In the genomic region with DNA sequence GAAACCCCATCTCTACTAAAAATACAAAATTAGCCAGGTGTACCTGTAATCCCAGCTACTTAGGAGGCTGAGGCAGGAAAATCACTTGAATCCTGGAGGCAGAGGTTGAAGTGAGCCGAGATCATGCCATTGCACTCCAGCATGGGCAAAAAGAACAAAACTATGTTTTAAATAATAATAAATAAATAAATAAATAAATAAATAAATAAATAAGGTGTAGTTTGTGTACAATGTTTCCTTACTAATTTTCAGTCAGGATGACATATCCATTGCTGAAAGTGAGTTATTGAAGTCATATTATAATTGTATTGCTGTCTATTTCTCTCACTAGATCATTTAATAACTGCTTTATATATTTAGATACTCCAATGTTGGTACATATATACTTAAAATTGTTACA, we compare ENCODE assay signal across 8 cellular contexts.
"Had no signal": no experiment of that assay in that cellular context is flagged by ENCODE, and none has a peak within 500 bp of the region (broad histone marks: within the 10 kb centered on the region; RNA-seq: fewer than 3 reads in every experiment).

No MANE protein-coding gene starts in this region.

- H3K4me1 ChIP-seq: HAP-1 had no signal

- DNase-seq: GM23248, GOT3, H7, H9, HCEC 1CT, HFFc6 had no signal

- H3K36me3 ChIP-seq: HAP-1 had no signal

- H3K9me3 ChIP-seq: HAP-1 had no signal

- H3K27ac ChIP-seq: GM23248 had no signal

- H3K4me3 ChIP-seq: GM23248, GM23338, HAP-1 had no signal
